ENCODE assay signal across 17 cellular contexts in genomic region chr11:84227970-84228369, GRCh38.
"Had no signal": no experiment of that assay in that cellular context is flagged by ENCODE, and none has a peak within 500 bp of the region (broad histone marks: within the 10 kb centered on the region; RNA-seq: fewer than 3 reads in every experiment).

No MANE protein-coding gene starts in this region.

- H3K4me1 ChIP-seq: psoas muscle had no signal

- H3K36me3 ChIP-seq: right lobe of liver, tibial nerve had no signal

- H3K27me3 ChIP-seq: hepatocyte, right lobe of liver, tibial nerve had no signal

- DNase-seq: effector CD8-positive, alpha-beta T cell; foreskin fibroblast; head of caudate nucleus; left colon; left ventricle myocardium superior; mesenchymal stem cell; naive B cell; psoas muscle; retina; right lobe of liver; stimulated activated CD4-positive, alpha-beta T cell treated with anti-CD3 and anti-CD28 coated beads, Interleukin-4, amount 100 ng/mL, for 1 hour had no signal

- ATAC-seq: esophagus mucosa; left colon; left ventricle myocardium superior; psoas muscle; stimulated activated memory B cell treated with anti-CD40 and anti-IgM and Interleukin-4, amounts not matched to agents 10 μg/mL and 1 μg/mL and 100 μg/mL, for 72 hours had no signal

- H3K9me3 ChIP-seq: psoas muscle, right lobe of liver, tibial nerve had no signal

- H3K4me3 ChIP-seq: coronary artery, hepatocyte, lung, psoas muscle, right lobe of liver, tibial nerve had no signal

- H3K27ac ChIP-seq: coronary artery, hepatocyte, psoas muscle, right lobe of liver, tibial nerve had no signal
